Comparison of ENCODE assay signal across 7 cellular contexts in the genomic region with DNA sequence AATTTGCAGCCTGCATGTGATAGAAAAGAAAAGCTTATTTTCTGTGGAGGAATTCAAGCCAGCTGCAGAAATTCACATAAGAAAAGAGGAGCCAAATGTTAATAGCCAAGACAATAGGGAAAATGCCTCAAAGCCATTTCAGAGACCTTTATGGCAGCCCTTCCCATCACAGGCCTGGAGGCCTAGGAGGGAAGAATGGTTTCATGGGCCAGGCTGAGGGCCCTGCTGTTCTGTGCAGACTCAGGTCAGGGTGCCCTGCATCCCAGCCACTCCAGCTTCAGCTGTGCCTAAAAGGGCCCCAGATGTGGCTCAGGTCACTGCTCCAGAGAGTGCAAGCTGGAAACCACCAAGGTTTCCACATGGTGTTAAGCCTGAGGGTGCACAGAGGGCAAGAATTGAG. TPM values are rescaled to one million over a fixed set of nuclear protein-coding genes. Genes with fewer than 3 reads are reported as not detected.
"Had no signal": no experiment of that assay in that cellular context is flagged by ENCODE, and none has a peak within 500 bp of the region (broad histone marks: within the 10 kb centered on the region; RNA-seq: fewer than 3 reads in every experiment).

No MANE protein-coding gene starts in this region.

- H3K36me3 ChIP-seq: HAP-1 had no signal

- H3K27ac ChIP-seq: GM23248, KMS-11 had no signal

- H3K9ac ChIP-seq: GM23248, KMS-11 had no signal

- DNase-seq: GM23248, GOT3, H7, IMR-90, KBM-7 had no signal

- H3K4me3 ChIP-seq: GM23248, HAP-1 had no signal

- H3K4me1 ChIP-seq: HAP-1 had no signal

- H2AFZ ChIP-seq: GM23248 had no signal

- H3K4me2 ChIP-seq: KMS-11 had no signal

RNA-seq across cellular contexts. Expression of gene CCDC88C, which starts 21.2 kb away (rescaled TPM):
- total RNA-seq: GM23248 had no signal
- polyA plus RNA-seq: GM23248 had no signal
